Comparison of ENCODE assay signal across 22 cellular contexts in the genomic region with DNA sequence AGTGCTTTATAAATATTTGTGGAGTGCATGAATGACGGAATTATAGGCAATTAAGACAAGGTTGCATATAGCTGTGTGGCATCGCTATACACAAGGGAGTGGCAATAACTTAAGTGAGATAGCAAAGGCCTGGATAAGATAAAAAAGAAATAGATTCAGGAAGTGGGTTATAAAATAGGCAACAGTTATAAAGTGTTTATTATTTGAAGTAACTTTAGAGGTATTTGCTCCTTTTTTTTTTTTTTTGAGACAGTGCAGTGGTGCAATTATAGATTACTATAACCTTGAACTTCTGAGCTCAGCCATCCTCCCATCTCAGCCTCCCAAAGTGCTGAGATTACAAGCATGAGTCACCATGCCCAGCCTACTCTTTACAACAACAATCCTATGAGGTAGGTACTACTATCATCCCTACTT.
A peak's percentile ranks its signal among the peaks of the same experiment; 100 is the strongest.
DNase-seq lines count a peak whose midpoint lies in the region; ATAC-seq and TF ChIP-seq lines count a peak whose summit lies in the region.
"Had no signal": no experiment of that assay in that cellular context is flagged by ENCODE, and none has a peak within 500 bp of the region (broad histone marks: within the 10 kb centered on the region; RNA-seq: fewer than 3 reads in every experiment).

No MANE protein-coding gene starts in this region.

- CTCF ChIA-PET in HEK293 (lab: Yijun Ruan, JAX): interaction anchor here (0.7 to 1.1 kb wide), 3 partner anchors 17 to 131 kb away, joined by 3 to 6 read pairs (median 4); no protein-coding TSS in a partner anchor

- H3K27ac ChIP-seq in HEK293 (ENCODE audit: extremely low read depth, low read depth, low read length): no peak overlapping the region
- H3K27ac ChIP-seq in transverse colon: peak overlapping the region; percentile 57 to 72 (median 72)
- H3K27ac ChIP-seq in aorta (ENCODE audit: low read depth in 1 of 2, low read length in 2 of 2): no peak overlapping the region
- H3K27ac ChIP-seq: HL-60, PC-9 had no signal

- H3K36me3 ChIP-seq in HEK293 (ENCODE audit: control insufficient read depth in 2 of 2, insufficient read depth in 1 of 2, low read length in 2 of 2) (no peaks in the 10 kb centered on the region), transverse colon (no peaks in the 10 kb centered on the region), aorta (ENCODE audit: control insufficient read depth in 1 of 2, insufficient read depth in 2 of 2, low read length in 1 of 2) (no peaks in the 10 kb centered on the region)
- H3K36me3 ChIP-seq: BE2C had no signal

- H3K9me3 ChIP-seq in HEK293 (ENCODE audit: control insufficient read depth, insufficient read depth, low read depth, low read length): no peaks in the 10 kb centered on the region
- no peaks in the 10 kb centered on the region for H3K9me3 ChIP-seq in transverse colon
- no peaks in the 10 kb centered on the region for H3K9me3 ChIP-seq in aorta (ENCODE audit: control insufficient read depth, low read length)
- H3K9me3 ChIP-seq: BE2C, SK-N-SH had no signal

- TF ChIP-seq CTCF in HEK293 (tag by site-specific recombination; IDR thresholded peaks at IDR 0.05) (no peak), transverse colon (IDR thresholded peaks at IDR 0.05) (no peak)

- no peak for TF ChIP-seq POLR2A in transverse colon (IDR thresholded peaks at IDR 0.05)

- no peak for TF ChIP-seq EP300 in transverse colon (IDR thresholded peaks at IDR 0.05; ENCODE audit: low read depth)

- H3K4me3 ChIP-seq in HEK293 (ENCODE audit: low read depth, low read length) (no peak overlapping the region), transverse colon (no peak overlapping the region), aorta (ENCODE audit: low read length in 2 of 2) (no peak overlapping the region)
- H3K4me3 ChIP-seq: PC-9 had no signal

- in situ Hi-C loops in transverse colon (cut with MboI; ENCODE audit: low pct_ligation_motif_present in 1 of 4, low pct_unique_long_range_greater_than_20kb in 1 of 4, low sequenced_read_pairs in 3 of 4): no loop called here

- H3K4me1 ChIP-seq in HEK293 (ENCODE audit: control insufficient read depth, insufficient read depth, low read length) (no peaks in the 10 kb centered on the region; the same call in 1 of the 2 replicates), transverse colon (peaks cover under 1 to 40% (median 16%) of the 10 kb centered on the region in 4 donors), aorta (ENCODE audit: control insufficient read depth in 1 of 2, insufficient read depth in 2 of 2, low read length in 2 of 2) (no peaks in the 10 kb centered on the region)
- H3K4me1 ChIP-seq: BE2C had no signal

- intact Hi-C loops in left colon (cut with DNase I, micrococcal nuclease): no loop called here
- intact Hi-C loops in transverse colon (cut with DNase I; ENCODE audit: low total_unique reads): no loop called here
- intact Hi-C loops in aorta (cut with DNase I): no loop called here

- POLR2A ChIA-PET in HEK293 (lab: Yijun Ruan, JAX): no interaction called here

- 31 to 47% methylated on average over 2 of the region's 2 CpGs for WGBS in transverse colon (ENCODE audit: low coverage in 1 of 2), 2 donors
- WGBS in aorta, 2 donors: 75 to 82% methylated on average over 2 of the region's 2 CpGs

- H3K27me3 ChIP-seq in transverse colon (no peaks in the 10 kb centered on the region), aorta (ENCODE audit: control insufficient read depth in 1 of 2, insufficient read depth in 2 of 2, low read length in 1 of 2) (no peaks in the 10 kb centered on the region)
- H3K27me3 ChIP-seq: BE2C had no signal

- DNase-seq in NCI-H748 treated with DMSO at 0.1 percent for 48 hours (lab: John Stamatoyannopoulos, UW) (peak; percentile 88), left colon (peak; percentile 54 to 74), transverse colon (peak; percentile 70), aorta (no peak), NCI-H345 (lab: John Stamatoyannopoulos, UW) (no peak)
- DNase-seq: BE2C, DMS79 treated with DMSO at 0.1 percent for 48 hours, H7, HFFc6, KBM-7, NCI-H1092, NCI-H1436, NCI-H1930, NCI-H2227 treated with DMSO at 0.1 percent for 48 hours, NCI-H524, PC-9, RPMI8226, SIG-M5, SK-N-SH had no signal

- ATAC-seq in left colon (peak; percentile 90), GM21447 (IDR thresholded peaks at IDR 0.05; ENCODE audit: unreplicated experiment) (no peak), aorta (ENCODE audit: low FRiP score) (no peak)

TF ChIP-seq in HEK293, 187 proteins besides CTCF, POLR2A, EP300 and RAD21 (continues in another document):
- TF ChIP-seq ZNF747 (tag by site-specific recombination; IDR thresholded peaks at IDR 0.05): no peak
- 0 out of 2 replicates have a peak, but pooled peaks have one; percentile 18 for TF ChIP-seq TRIM28 (IDR thresholded peaks at IDR 0.05; ENCODE audit: borderline replicate concordance, low read length)
- TF ChIP-seq FEZF1 (tag by site-specific recombination; IDR thresholded peaks at IDR 0.05): peak; percentile 59
- 0 out of 2 replicates have a peak, but pooled peaks have one; percentile 19 for TF ChIP-seq KLF7 (tag by site-specific recombination; IDR thresholded peaks at IDR 0.05; ENCODE audit: borderline replicate concordance)
- TF ChIP-seq ZNF138 (tag by site-specific recombination; IDR thresholded peaks at IDR 0.05; ENCODE audit: borderline replicate concordance): no peak
- 0 out of 2 replicates have a peak, but pooled peaks have one; percentile 22 for TF ChIP-seq ZNF24 (tag by site-specific recombination; IDR thresholded peaks at IDR 0.05)
- TF ChIP-seq ZNF184 (tag by site-specific recombination; IDR thresholded peaks at IDR 0.05): peak; percentile 30; the same call in 1 of the 2 replicates
- peak; percentile 64 for TF ChIP-seq OSR2 (tag by site-specific recombination; IDR thresholded peaks at IDR 0.05)
- peak; percentile 57; the same call in 1 of the 2 replicates for TF ChIP-seq KLF10 (tag by site-specific recombination; IDR thresholded peaks at IDR 0.05)
- TF ChIP-seq KLF16 (tag by site-specific recombination; IDR thresholded peaks at IDR 0.05): peak; percentile 45
- TF ChIP-seq SETDB1 (IDR thresholded peaks at IDR 0.05; ENCODE audit: insufficient read length, low read length): peak; percentile 53
- no peak for TF ChIP-seq ZNF777 (tag by site-specific recombination; IDR thresholded peaks at IDR 0.05; ENCODE audit: borderline replicate concordance)
- peak; percentile 37; the same call in 1 of the 2 replicates for TF ChIP-seq SP7 (tag by site-specific recombination; IDR thresholded peaks at IDR 0.05)
- TF ChIP-seq ZNF426 (tag by site-specific recombination; IDR thresholded peaks at IDR 0.05): 0 out of 2 replicates have a peak, but pooled peaks have one; percentile 8
- peak; percentile 55; the same call in 1 of the 2 replicates for TF ChIP-seq ZNF843 (tag by site-specific recombination; IDR thresholded peaks at IDR 0.05)
- no peak for TF ChIP-seq ZNF23 (tag by site-specific recombination; IDR thresholded peaks at IDR 0.05; ENCODE audit: borderline replicate concordance)
- TF ChIP-seq OVOL3 (tag by site-specific recombination; IDR thresholded peaks at IDR 0.05): peak; percentile 35; the same call in 1 of the 2 replicates
- TF ChIP-seq ZNF555 (tag by site-specific recombination; conservative IDR thresholded peaks at IDR 0.05): peak; percentile 15; the same call in 1 of the 2 replicates
- peak; percentile 75; the same call in 1 of the 2 replicates for TF ChIP-seq TCF7L2 (IDR thresholded peaks at IDR 0.05; ENCODE audit: borderline replicate concordance, low read depth, low read length)
- peak; percentile 56 for TF ChIP-seq ZNF664 (tag by site-specific recombination; IDR thresholded peaks at IDR 0.05)
- peak; percentile 70 for TF ChIP-seq ZNF629 (tag by site-specific recombination; IDR thresholded peaks at IDR 0.05)
- peak; percentile 50; the same call in 1 of the 2 replicates for TF ChIP-seq ZBTB44 (tag by site-specific recombination; IDR thresholded peaks at IDR 0.05)
- peak; percentile 74; the same call in 1 of the 2 replicates for TF ChIP-seq GLI2 (tag by site-specific recombination; IDR thresholded peaks at IDR 0.05; ENCODE audit: borderline replicate concordance, low read depth)
- TF ChIP-seq ZNF174 (tag by site-specific recombination; IDR thresholded peaks at IDR 0.05): no peak
- no peak for TF ChIP-seq ZSCAN18 (tag by site-specific recombination; IDR thresholded peaks at IDR 0.05)
- TF ChIP-seq, protein P1, sequence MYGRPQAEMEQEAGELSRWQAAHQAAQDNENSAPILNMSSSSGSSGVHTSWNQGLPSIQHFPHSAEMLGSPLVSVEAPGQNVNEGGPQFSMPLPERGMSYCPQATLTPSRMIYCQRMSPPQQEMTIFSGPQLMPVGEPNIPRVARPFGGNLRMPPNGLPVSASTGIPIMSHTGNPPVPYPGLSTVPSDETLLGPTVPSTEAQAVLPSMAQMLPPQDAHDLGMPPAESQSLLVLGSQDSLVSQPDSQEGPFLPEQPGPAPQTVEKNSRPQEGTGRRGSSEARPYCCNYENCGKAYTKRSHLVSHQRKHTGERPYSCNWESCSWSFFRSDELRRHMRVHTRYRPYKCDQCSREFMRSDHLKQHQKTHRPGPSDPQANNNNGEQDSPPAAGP (tag by site-specific recombination; IDR thresholded peaks at IDR 0.05): peak; percentile 80

Comparison
In these comparisons a context has a peak if more than half of its experiments do, and no peak if none do; other contexts are left out.
1. H3K27ac ChIP-seq: peak in transverse colon (4 of 4); none in HEK293 (single experiment) and aorta (0 of 2).
2. DNase-seq: peak in NCI-H748 treated with DMSO at 0.1 percent for 48 hours (single experiment), left colon (2 of 2) and transverse colon (single experiment); none in aorta (0 of 2) and NCI-H345 (single experiment).